ENCODE assay signal across 1 cellular context in the genomic region with DNA sequence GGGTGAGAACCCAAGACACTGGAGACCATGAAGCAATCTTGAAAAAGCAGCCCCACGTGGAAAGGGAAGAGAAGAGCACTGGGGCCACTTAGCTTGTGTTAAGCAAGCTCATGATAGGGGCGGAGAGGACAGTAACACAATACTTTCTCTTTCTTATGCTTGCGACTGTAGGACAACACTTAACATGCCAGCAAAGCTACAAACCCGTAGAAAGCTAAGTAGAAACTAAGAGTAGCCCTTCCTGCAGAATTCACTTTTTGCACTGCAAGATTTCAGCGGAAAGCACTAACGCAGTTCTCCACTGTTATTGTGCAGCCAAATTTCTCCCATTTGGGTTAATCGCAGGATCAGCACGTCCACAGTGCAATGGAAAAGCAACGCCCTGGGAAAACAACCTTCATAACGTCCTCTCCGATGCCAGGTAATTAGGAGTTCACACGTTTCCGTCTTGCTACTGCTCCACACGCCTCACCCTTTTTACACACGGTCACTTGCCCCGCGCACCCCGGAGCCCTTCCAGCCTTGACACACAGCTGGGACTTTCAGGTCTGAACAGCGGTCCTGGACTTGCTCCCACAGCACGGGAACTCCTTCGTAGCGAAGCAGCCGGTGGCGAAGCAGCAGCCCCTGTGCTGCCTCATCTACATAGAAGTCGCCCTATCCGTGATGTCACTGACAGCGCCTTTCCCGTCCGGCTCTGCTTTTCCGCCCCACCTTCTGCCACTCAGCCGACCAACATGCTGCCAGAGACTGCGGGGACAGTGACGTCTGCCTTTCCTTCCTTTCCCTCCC.
TF ChIP-seq lines count a peak whose summit lies in the region.

No MANE protein-coding gene starts in this region.

TF ChIP-seq in GM23338, 12 proteins besides CTCF, POLR2A, EP300 and RAD21 (continued from another document):
- TF ChIP-seq, protein P1, sequence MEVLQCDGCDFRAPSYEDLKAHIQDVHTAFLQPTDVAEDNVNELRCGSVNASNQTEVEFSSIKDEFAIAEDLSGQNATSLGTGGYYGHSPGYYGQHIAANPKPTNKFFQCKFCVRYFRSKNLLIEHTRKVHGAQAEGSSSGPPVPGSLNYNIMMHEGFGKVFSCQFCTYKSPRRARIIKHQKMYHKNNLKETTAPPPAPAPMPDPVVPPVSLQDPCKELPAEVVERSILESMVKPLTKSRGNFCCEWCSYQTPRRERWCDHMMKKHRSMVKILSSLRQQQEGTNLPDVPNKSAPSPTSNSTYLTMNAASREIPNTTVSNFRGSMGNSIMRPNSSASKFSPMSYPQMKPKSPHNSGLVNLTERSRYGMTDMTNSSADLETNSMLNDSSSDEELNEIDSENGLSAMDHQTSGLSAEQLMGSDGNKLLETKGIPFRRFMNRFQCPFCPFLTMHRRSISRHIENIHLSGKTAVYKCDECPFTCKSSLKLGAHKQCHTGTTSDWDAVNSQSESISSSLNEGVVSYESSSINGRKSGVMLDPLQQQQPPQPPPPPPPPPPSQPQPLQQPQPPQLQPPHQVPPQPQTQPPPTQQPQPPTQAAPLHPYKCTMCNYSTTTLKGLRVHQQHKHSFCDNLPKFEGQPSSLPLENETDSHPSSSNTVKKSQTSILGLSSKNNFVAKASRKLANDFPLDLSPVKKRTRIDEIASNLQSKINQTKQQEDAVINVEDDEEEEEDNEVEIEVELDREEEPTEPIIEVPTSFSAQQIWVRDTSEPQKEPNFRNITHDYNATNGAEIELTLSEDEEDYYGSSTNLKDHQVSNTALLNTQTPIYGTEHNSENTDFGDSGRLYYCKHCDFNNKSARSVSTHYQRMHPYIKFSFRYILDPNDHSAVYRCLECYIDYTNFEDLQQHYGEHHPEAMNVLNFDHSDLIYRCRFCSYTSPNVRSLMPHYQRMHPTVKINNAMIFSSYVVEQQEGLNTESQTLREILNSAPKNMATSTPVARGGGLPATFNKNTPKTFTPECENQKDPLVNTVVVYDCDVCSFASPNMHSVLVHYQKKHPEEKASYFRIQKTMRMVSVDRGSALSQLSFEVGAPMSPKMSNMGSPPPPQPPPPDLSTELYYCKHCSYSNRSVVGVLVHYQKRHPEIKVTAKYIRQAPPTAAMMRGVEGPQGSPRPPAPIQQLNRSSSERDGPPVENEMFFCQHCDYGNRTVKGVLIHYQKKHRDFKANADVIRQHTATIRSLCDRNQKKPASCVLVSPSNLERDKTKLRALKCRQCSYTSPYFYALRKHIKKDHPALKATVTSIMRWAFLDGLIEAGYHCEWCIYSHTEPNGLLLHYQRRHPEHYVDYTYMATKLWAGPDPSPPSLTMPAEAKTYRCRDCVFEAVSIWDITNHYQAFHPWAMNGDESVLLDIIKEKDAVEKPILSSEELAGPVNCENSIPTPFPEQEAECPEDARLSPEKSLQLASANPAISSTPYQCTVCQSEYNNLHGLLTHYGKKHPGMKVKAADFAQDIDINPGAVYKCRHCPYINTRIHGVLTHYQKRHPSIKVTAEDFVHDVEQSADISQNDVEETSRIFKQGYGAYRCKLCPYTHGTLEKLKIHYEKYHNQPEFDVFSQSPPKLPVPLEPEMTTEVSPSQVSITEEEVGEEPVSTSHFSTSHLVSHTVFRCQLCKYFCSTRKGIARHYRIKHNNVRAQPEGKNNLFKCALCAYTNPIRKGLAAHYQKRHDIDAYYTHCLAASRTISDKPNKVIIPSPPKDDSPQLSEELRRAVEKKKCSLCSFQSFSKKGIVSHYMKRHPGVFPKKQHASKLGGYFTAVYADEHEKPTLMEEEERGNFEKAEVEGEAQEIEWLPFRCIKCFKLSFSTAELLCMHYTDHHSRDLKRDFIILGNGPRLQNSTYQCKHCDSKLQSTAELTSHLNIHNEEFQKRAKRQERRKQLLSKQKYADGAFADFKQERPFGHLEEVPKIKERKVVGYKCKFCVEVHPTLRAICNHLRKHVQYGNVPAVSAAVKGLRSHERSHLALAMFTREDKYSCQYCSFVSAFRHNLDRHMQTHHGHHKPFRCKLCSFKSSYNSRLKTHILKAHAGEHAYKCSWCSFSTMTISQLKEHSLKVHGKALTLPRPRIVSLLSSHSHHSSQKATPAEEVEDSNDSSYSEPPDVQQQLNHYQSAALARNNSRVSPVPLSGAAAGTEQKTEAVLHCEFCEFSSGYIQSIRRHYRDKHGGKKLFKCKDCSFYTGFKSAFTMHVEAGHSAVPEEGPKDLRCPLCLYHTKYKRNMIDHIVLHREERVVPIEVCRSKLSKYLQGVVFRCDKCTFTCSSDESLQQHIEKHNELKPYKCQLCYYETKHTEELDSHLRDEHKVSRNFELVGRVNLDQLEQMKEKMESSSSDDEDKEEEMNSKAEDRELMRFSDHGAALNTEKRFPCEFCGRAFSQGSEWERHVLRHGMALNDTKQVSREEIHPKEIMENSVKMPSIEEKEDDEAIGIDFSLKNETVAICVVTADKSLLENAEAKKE (CRISPR knock-in tag; IDR thresholded peaks at IDR 0.05), result peak; percentile 53; the same call in 1 of the 2 replicates
